In genomic region chr3:58027704-58028317, GRCh38 we compare ENCODE assay signal across 19 cellular contexts. TPM values are rescaled to one million over a fixed set of nuclear protein-coding genes. Genes with fewer than 3 reads are reported as not detected.
DNase-seq lines count a peak whose midpoint lies in the region; ATAC-seq and TF ChIP-seq lines count a peak whose summit lies in the region.
"Had no signal": no experiment of that assay in that cellular context is flagged by ENCODE, and none has a peak within 500 bp of the region (broad histone marks: within the 10 kb centered on the region; RNA-seq: fewer than 3 reads in every experiment).

No MANE protein-coding gene starts in this region.

- TF ChIP-seq CTCF in CD8-positive, alpha-beta T cell (IDR thresholded peaks at IDR 0.05): no peak
- TF ChIP-seq CTCF in mammary epithelial cell (conservative IDR thresholded peaks at IDR 0.05 in 1 of 2, IDR thresholded peaks at IDR 0.05 in 1 of 2; ENCODE audit: extremely low read depth in 1 of 2, insufficient read depth in 1 of 2, low read depth in 1 of 2, low read length in 2 of 2) (no peak), mesothelial cell of epicardium (IDR thresholded peaks at IDR 0.05; ENCODE audit: unreplicated experiment) (no peak), suprapubic skin (IDR thresholded peaks at IDR 0.05) (no peak)

- H3K36me3 Mint-ChIP-seq in CD8-positive, alpha-beta T cell: peaks cover 8% of the 10 kb centered on the region
- H3K36me3 Mint-ChIP-seq in mesothelial cell of epicardium: no peaks in the 10 kb centered on the region

- H3K4me1 ChIP-seq in CD8-positive, alpha-beta T cell (ENCODE audit: insufficient read depth, low read length): no peaks in the 10 kb centered on the region
- H3K4me1 ChIP-seq in HUES6 (ENCODE audit: control insufficient read depth, insufficient read depth, low read length) (peaks cover 66% of the 10 kb centered on the region), mammary epithelial cell (ENCODE audit: insufficient read depth, low read length) (peaks cover 55% of the 10 kb centered on the region), suprapubic skin (peaks cover 37% of the 10 kb centered on the region)

- no peaks in the 10 kb centered on the region for H3K27me3 Mint-ChIP-seq in CD8-positive, alpha-beta T cell (ENCODE audit: low read depth)
- no peaks in the 10 kb centered on the region for H3K27me3 Mint-ChIP-seq in mesothelial cell of epicardium (ENCODE audit: low read depth)

- no peak overlapping the region for H3K4me2 ChIP-seq in mammary epithelial cell (ENCODE audit: insufficient read depth, low read depth, low read length)

- BruUV-seq in mammary epithelial cell (replicated peaks; lab: Mats Ljungman, UMichigan): TSS peak; percentile 1

- no peak overlapping the region for H3K4me3 Mint-ChIP-seq in CD8-positive, alpha-beta T cell
- H3K4me3 Mint-ChIP-seq in mesothelial cell of epicardium: no peak overlapping the region

- WGBS in mammary epithelial cell (ENCODE audit: low coverage, missing lambda C conversion rate): 64% methylated on average over 6 of the region's 6 CpGs
- WGBS in suprapubic skin: 65% methylated on average over 6 of the region's 6 CpGs

- H3K9me3 Mint-ChIP-seq in CD8-positive, alpha-beta T cell: no peaks in the 10 kb centered on the region
- no peaks in the 10 kb centered on the region for H3K9me3 Mint-ChIP-seq in mesothelial cell of epicardium

- no peak for TF ChIP-seq POLR2A in suprapubic skin (IDR thresholded peaks at IDR 0.05)

- H3K79me2 ChIP-seq in mammary epithelial cell (ENCODE audit: insufficient read depth, low read length): peaks cover 99% of the 10 kb centered on the region

- ATAC-seq in CD8-positive, alpha-beta T cell: no peak
- ATAC-seq in HG02840 (IDR thresholded peaks at IDR 0.05; ENCODE audit: low FRiP score, unreplicated experiment): no peak
- ATAC-seq: left lobe of liver had no signal

- H3K27ac ChIP-seq in CD8-positive, alpha-beta T cell (ENCODE audit: low read depth, low read length): no peak overlapping the region
- H3K27ac ChIP-seq in HUES6 (ENCODE audit: low read depth, low read length) (peak overlapping the region; percentile 42; the same call in 1 of the 2 replicates), mammary epithelial cell (ENCODE audit: insufficient read depth, low read depth, low read length) (peak overlapping the region; percentile 53), suprapubic skin (no peak overlapping the region)
- H3K27ac ChIP-seq: brain microvascular endothelial cell, ovary had no signal

- CTCF ChIA-PET in CD8-positive, alpha-beta T cell (lab: Charles Lee): interaction anchor here (1.8 kb wide), 1 partner anchor 17 kb away, joined by 6 read pairs; no protein-coding TSS in a partner anchor
- CTCF ChIA-PET in mammary epithelial cell (lab: Charles Lee; ENCODE audit: low non-redundant PET): no interaction called here

- in situ Hi-C loops in mammary epithelial cell (cut with MboI; ENCODE audit: low sequenced_read_pairs in 2 of 2): no loop called here

- no peaks in the 10 kb centered on the region for H3K36me3 ChIP-seq in CD8-positive, alpha-beta T cell (ENCODE audit: insufficient read depth, low read length)
- no peaks in the 10 kb centered on the region for H3K36me3 ChIP-seq in HUES6 (ENCODE audit: control insufficient read depth, insufficient read depth, low read length)
- H3K36me3 ChIP-seq in mammary epithelial cell (ENCODE audit: insufficient read depth, low read length): peaks cover 13% of the 10 kb centered on the region
- H3K36me3 ChIP-seq in suprapubic skin: no peaks in the 10 kb centered on the region
- H3K36me3 ChIP-seq: ovary, tibial nerve had no signal

- intact Hi-C loops in CD8-positive, alpha-beta T cell (cut with DNase I, micrococcal nuclease): no loop called here
- intact Hi-C loops in mammary epithelial cell (cut with micrococcal nuclease): no loop called here

- H3K4me1 Mint-ChIP-seq in CD8-positive, alpha-beta T cell (ENCODE audit: low read depth): peaks cover 39% of the 10 kb centered on the region
- peaks cover 24% of the 10 kb centered on the region for H3K4me1 Mint-ChIP-seq in mesothelial cell of epicardium

- POLR2A ChIA-PET in CD8-positive, alpha-beta T cell (lab: Charles Lee): no interaction called here

- H3K27me3 ChIP-seq in CD8-positive, alpha-beta T cell (ENCODE audit: insufficient read depth, low read length): no peaks in the 10 kb centered on the region
- H3K27me3 ChIP-seq in HUES6 (ENCODE audit: control insufficient read depth, insufficient read depth, low read length): no peaks in the 10 kb centered on the region
- H3K27me3 ChIP-seq in mammary epithelial cell (ENCODE audit: insufficient read depth, low read length): no peaks in the 10 kb centered on the region
- H3K27me3 ChIP-seq in suprapubic skin: no peaks in the 10 kb centered on the region
- H3K27me3 ChIP-seq: brain microvascular endothelial cell, ovary, tibial nerve had no signal

- dilution Hi-C loops in mammary epithelial cell (cut with HindIII; ENCODE audit: low sequenced_read_pairs): loop anchor here (25.0 kb wide), 1 partner anchor 91 kb away; no protein-coding TSS in a partner anchor

- no peak overlapping the region for H3K4me3 ChIP-seq in CD8-positive, alpha-beta T cell (ENCODE audit: low read depth, low read length)
- H3K4me3 ChIP-seq in HUES6 (ENCODE audit: low read depth, low read length) (no peak overlapping the region), mammary epithelial cell (replicated peaks in 1 of 3; ENCODE audit: insufficient read depth in 1 of 3, low read depth in 2 of 3, low read length in 3 of 3) (no peak overlapping the region), suprapubic skin (no peak overlapping the region)
- H3K4me3 ChIP-seq: ovary, tibial nerve had no signal

- H3K27ac Mint-ChIP-seq in CD8-positive, alpha-beta T cell: peak overlapping the region; percentile 1
- peak overlapping the region; percentile 9 for H3K27ac Mint-ChIP-seq in mesothelial cell of epicardium

- no peak overlapping the region for H3K9ac ChIP-seq in HUES6 (ENCODE audit: low read length)
- H3K9ac ChIP-seq in mammary epithelial cell (ENCODE audit: insufficient read depth, low read length): no peak overlapping the region

- TF ChIP-seq EP300 in suprapubic skin (IDR thresholded peaks at IDR 0.05): no peak

- H2AFZ ChIP-seq in mammary epithelial cell (ENCODE audit: low read depth, low read length): no peak overlapping the region

- DNase-seq in CD8-positive, alpha-beta T cell: no peak
- DNase-seq in mammary epithelial cell (no peak), mesothelial cell of epicardium (ENCODE audit: low spot score in 2 of 2, unreplicated experiment in 2 of 2) (no peak), NCI-H1048 (lab: John Stamatoyannopoulos, UW) (no peak), suprapubic skin (ENCODE audit: low spot score in 2 of 2) (no peak)
- no peak for DNase-seq in effector CD4-positive, alpha-beta T cell
- DNase-seq: activated CD4-positive, alpha-beta T cell treated with anti-CD3 and anti-CD28 coated beads, Interleukin-2, amount 50 U/mL, for 48 hours; AML-193; brain microvascular endothelial cell; GF-D8; H7; NCI-H1694; NCI-H446 treated with DMSO at 0.1 percent for 48 hours; ovary; stimulated activated CD4-positive, alpha-beta T cell treated with anti-CD3 and anti-CD28 coated beads, Interleukin-4, amount 100 ng/mL, for 4 hours had no signal

- H4K20me1 ChIP-seq in mammary epithelial cell (ENCODE audit: insufficient read depth, low read length): peaks cover 54% of the 10 kb centered on the region

- H3K9me3 ChIP-seq in CD8-positive, alpha-beta T cell (ENCODE audit: low read length): no peaks in the 10 kb centered on the region
- H3K9me3 ChIP-seq in HUES6 (ENCODE audit: control insufficient read depth, insufficient read depth, low read depth, low read length) (no peaks in the 10 kb centered on the region), mammary epithelial cell (replicated peaks; ENCODE audit: insufficient read depth, low read length) (no peaks in the 10 kb centered on the region), suprapubic skin (no peaks in the 10 kb centered on the region)
- H3K9me3 ChIP-seq: ovary, tibial nerve had no signal

RNA-seq across cellular contexts. Expression of gene FLNB, which starts 19.6 kb away (rescaled TPM):
- total RNA-seq in CD8-positive, alpha-beta T cell: 10 to 100 TPM; 46.8 to 52.1 TPM
- total RNA-seq in mammary epithelial cell: 1,000 to 10,000 TPM in 1 of 2 donors, 100 to 1,000 TPM in 1; 930 to 1,038 TPM
- 415 TPM for polyA plus RNA-seq in mammary epithelial cell
- 1,694 TPM for polyA minus RNA-seq in mammary epithelial cell
- 173 to 190 TPM (median 177 TPM) in 3 replicates for total RNA-seq in mesothelial cell of epicardium
- total RNA-seq in suprapubic skin: 100 to 1,000 TPM; 143 to 186 (median 150) TPM

Comparison
In these comparisons a context has a peak if more than half of its experiments do, and no peak if none do; other contexts are left out.
1. H3K27ac ChIP-seq: peak in HUES6 (single experiment) and mammary epithelial cell (single experiment); none in CD8-positive, alpha-beta T cell (single experiment) and suprapubic skin (single experiment).